Comparison of ENCODE assay signal across 9 cellular contexts in genomic region chr2:212538156-212539144, GRCh38. TPM values are rescaled to one million over a fixed set of nuclear protein-coding genes. Genes with fewer than 3 reads are reported as not detected.
A peak's percentile ranks its signal among the peaks of the same experiment; 100 is the strongest.
DNase-seq lines count a peak whose midpoint lies in the region; ATAC-seq and TF ChIP-seq lines count a peak whose summit lies in the region.
"Had no signal": no experiment of that assay in that cellular context is flagged by ENCODE, and none has a peak within 500 bp of the region (broad histone marks: within the 10 kb centered on the region; RNA-seq: fewer than 3 reads in every experiment).

TSS of gene ERBB4 (minus strand) at chr2:212538802. CDS start at chr2:212538530, 272 bp downstream.

- TF ChIP-seq CTCF in IMR-90 (conservative IDR thresholded peaks at IDR 0.05; ENCODE audit: low read depth, low read length) = no peak
- no peak for TF ChIP-seq CTCF in right lobe of liver (IDR thresholded peaks at IDR 0.05)
- TF ChIP-seq CTCF in suprapubic skin (IDR thresholded peaks at IDR 0.05) = no peak

- POLR2A ChIA-PET in IMR-90 (lab: Charles Lee; ENCODE audit: unreplicated experiment) = no interaction called here

- H2BK120ac ChIP-seq in IMR-90 (ENCODE audit: low read depth, low read length) = no peak within 1 kb of the TSS

- H2AK5ac ChIP-seq in IMR-90 (ENCODE audit: low read depth, low read length) = no peak within 1 kb of the TSS

- H3K27me3 ChIP-seq in IMR-90 (ENCODE audit: control insufficient read depth, insufficient read depth, low read length) (peaks cover 42% of the 10 kb centered on the region), right lobe of liver (peaks cover 0 to 9% of the 10 kb centered on the region in 2 donors), suprapubic skin (peaks cover 41% of the 10 kb centered on the region)

- peak within 1 kb of the TSS; percentile 43 for H3K4me3 ChIP-seq in IMR-90 (ENCODE audit: insufficient read depth, low read depth, low read length)
- H3K4me3 ChIP-seq in right lobe of liver = peak within 1 kb of the TSS; percentile 31 to 53 (median 51)
- H3K4me3 ChIP-seq in suprapubic skin = peak within 1 kb of the TSS; percentile 70

- TF ChIP-seq RAD21 in IMR-90 (IDR thresholded peaks at IDR 0.05; ENCODE audit: low read length) = no peak

- H3K36me3 ChIP-seq in IMR-90 (ENCODE audit: control insufficient read depth, insufficient read depth, low read length) (no peaks in the 10 kb centered on the region), right lobe of liver (no peaks in the 10 kb centered on the region), suprapubic skin (no peaks in the 10 kb centered on the region)

- dilution Hi-C loops in IMR-90 (cut with HindIII; ENCODE audit: low sequenced_read_pairs, unreplicated experiment) = no loop called here

- H2AFZ ChIP-seq in IMR-90 (replicated peaks; ENCODE audit: low read length, poor library complexity) = peak within 1 kb of the TSS; percentile 81

- H3K9me1 ChIP-seq in IMR-90 (ENCODE audit: insufficient read depth, low read length) = no peaks in the 10 kb centered on the region

- H3K27ac ChIP-seq in IMR-90 (ENCODE audit: insufficient read depth, low read length) = no peak within 1 kb of the TSS
- peak within 1 kb of the TSS; percentile 47 for H3K27ac ChIP-seq in cingulate gyrus (ENCODE audit: low read depth, low read length)
- H3K27ac ChIP-seq in right lobe of liver = no peak within 1 kb of the TSS
- no peak within 1 kb of the TSS for H3K27ac ChIP-seq in suprapubic skin

- in situ Hi-C loops in IMR-90 (cut with MboI; ENCODE audit: low sequenced_read_pairs) = no loop called here

- no peak within 1 kb of the TSS for H4K5ac ChIP-seq in IMR-90 (ENCODE audit: low read depth, low read length)

- H4K20me1 ChIP-seq in IMR-90 (ENCODE audit: insufficient read depth, low read length) = no peaks in the 10 kb centered on the region

- H3K4me2 ChIP-seq in IMR-90 (ENCODE audit: low read depth, low read length) = peak within 1 kb of the TSS; percentile 86

- H3K79me1 ChIP-seq in IMR-90 (ENCODE audit: low read depth in 1 of 2, low read length in 2 of 2) = no peaks in the 10 kb centered on the region

- no peak within 1 kb of the TSS for H2BK5ac ChIP-seq in IMR-90 (ENCODE audit: low read depth, low read length, poor library complexity, severe bottlenecking)

- no peak within 1 kb of the TSS for H4K91ac ChIP-seq in IMR-90 (ENCODE audit: insufficient read depth, low read depth, low read length)

- ATAC-seq in IMR-90 (ENCODE audit: low read depth) (peak; percentile 60), right lobe of liver (peak; percentile 16 to 42 (median 37)), HG03045 (IDR thresholded peaks at IDR 0.05; ENCODE audit: unreplicated experiment) (no peak)

- H3K18ac ChIP-seq in IMR-90 (ENCODE audit: low read depth, low read length) = no peak within 1 kb of the TSS

- H2BK20ac ChIP-seq in IMR-90 (ENCODE audit: low read depth, low read length) = no peak within 1 kb of the TSS

- no peak within 1 kb of the TSS for H2AK9ac ChIP-seq in IMR-90 (replicated peaks; ENCODE audit: low read depth, low read length, poor library complexity)

- H3K9me3 ChIP-seq in IMR-90 (ENCODE audit: control insufficient read depth, insufficient read depth, low read length) (no peaks in the 10 kb centered on the region), right lobe of liver (no peaks in the 10 kb centered on the region), suprapubic skin (no peaks in the 10 kb centered on the region)

- BruUV-seq in IMR-90 (replicated peaks; lab: Mats Ljungman, UMichigan) = no TSS peak

- no peak within 1 kb of the TSS for H3K9ac ChIP-seq in IMR-90 (ENCODE audit: low read depth, low read length)

- TF ChIP-seq POLR2A in IMR-90 (IDR thresholded peaks at IDR 0.05; ENCODE audit: low read depth, low read length) (no peak), right lobe of liver (IDR thresholded peaks at IDR 0.05) (no peak), suprapubic skin (IDR thresholded peaks at IDR 0.05) (no peak)

- no peak within 1 kb of the TSS for H4K8ac ChIP-seq in IMR-90 (ENCODE audit: low read depth in 2 of 2, low read length in 2 of 2)

- no peak within 1 kb of the TSS for H3K4ac ChIP-seq in IMR-90 (ENCODE audit: low read depth, low read length)

- H3K4me1 ChIP-seq in IMR-90 (ENCODE audit: control insufficient read depth, insufficient read depth, low read length) (peaks cover 3% of the 10 kb centered on the region; the same call in 1 of the 2 replicates), right lobe of liver (peaks cover 0 to 22% (median 4%) of the 10 kb centered on the region in 4 donors), suprapubic skin (peaks cover 32% of the 10 kb centered on the region)

- H3K56ac ChIP-seq in IMR-90 (ENCODE audit: extremely low read depth, insufficient read depth, low read length) = no peak within 1 kb of the TSS

- intact Hi-C loops in IMR-90 (cut with micrococcal nuclease) (no loop called here), right lobe of liver (cut with DNase I) (no loop called here)

- H2BK15ac ChIP-seq in IMR-90 (ENCODE audit: low read depth, low read length) = no peak within 1 kb of the TSS

- WGBS in IMR-90 (ENCODE audit: extremely low coverage in 2 of 2, insufficient read length in 1 of 2), 2 experiments = 0% methylated on average over 20 of the region's 82 CpGs; no CpG with 5 or more reads in 1 of the 2 experiments
- 3% methylated on average over 52 of the region's 82 CpGs for WGBS in right lobe of liver (ENCODE audit: insufficient coverage, low coverage, low lambda C conversion rate, missing lambda C conversion rate)
- WGBS in suprapubic skin = 1% methylated on average over 45 of the region's 82 CpGs

- peak; percentile 54 for DNase-seq in D341Med (ENCODE audit: low spot score)
- no peak for DNase-seq in IMR-90
- peak; percentile 18 to 47 (median 42) for DNase-seq in right lobe of liver
- peak; percentile 58 to 76 for DNase-seq in suprapubic skin (ENCODE audit: low spot score in 2 of 2)
- DNase-seq in putamen (ENCODE audit: low spot score) = no peak
- DNase-seq in medulla oblongata (ENCODE audit: extremely low spot score) = no peak

- H3K14ac ChIP-seq in IMR-90 (replicated peaks; ENCODE audit: low read depth, low read length) = no peak within 1 kb of the TSS

- TF ChIP-seq EP300 in suprapubic skin (IDR thresholded peaks at IDR 0.05) = no peak

- CTCF ChIA-PET in IMR-90 (lab: Yijun Ruan, JAX) = interaction anchor here (0.6 to 1.0 kb wide), 3 partner anchors 9 to 1016 kb away, joined by 3 to 7 read pairs (median 4); no protein-coding TSS in a partner anchor

- no peak within 1 kb of the TSS for H3K23ac ChIP-seq in IMR-90 (ENCODE audit: low read depth, low read length)

TF ChIP-seq in IMR-90, 13 proteins besides CTCF, POLR2A, EP300 and RAD21:
- no peak for TF ChIP-seq MXI1 (IDR thresholded peaks at IDR 0.05; ENCODE audit: borderline replicate concordance, low read depth, low read length)
- TF ChIP-seq FOS (IDR thresholded peaks at IDR 0.05; ENCODE audit: low read depth, low read length) = no peak
- TF ChIP-seq BHLHE40 (IDR thresholded peaks at IDR 0.05; ENCODE audit: low read depth, low read length) = no peak
- no peak for TF ChIP-seq CEBPB (IDR thresholded peaks at IDR 0.05; ENCODE audit: low read depth, low read length)
- no peak for TF ChIP-seq MAFK (IDR thresholded peaks at IDR 0.05; ENCODE audit: low read depth, low read length)
- TF ChIP-seq USF2 (IDR thresholded peaks at IDR 0.05; ENCODE audit: low read depth, low read length) = no peak
- no peak for TF ChIP-seq RFX5 (IDR thresholded peaks at IDR 0.05; ENCODE audit: low read depth, low read length)
- no peak for TF ChIP-seq NFE2L2 (IDR thresholded peaks at IDR 0.05; ENCODE audit: low read depth, low read length)
- no peak for TF ChIP-seq CHD1 (IDR thresholded peaks at IDR 0.05; ENCODE audit: low read depth, low read length)

RNA-seq across cellular contexts. Expression of gene ERBB4, which starts in this region (rescaled TPM):
- total RNA-seq in IMR-90 (2012; rRNA removed) (not detected in 2 replicates), right lobe of liver (under 1 TPM in 4 of 6 experiments, not detected in 2; 0.02 to 0.59 (median 0.08) TPM), suprapubic skin (1 to 10 TPM in 3 of 4 donors, under 1 TPM in 1; 0.95 to 6.4 (median 1.5) TPM)
- polyA plus RNA-seq in IMR-90 (2012; rRNA removed) = not detected in 2 replicates
- polyA plus RNA-seq in IMR-90 (2012; cell fraction: cytosol; rRNA removed) = not detected in 2 replicates
- polyA plus RNA-seq in IMR-90 (2012; cell fraction: nucleus; rRNA removed; ENCODE audit: low replicate concordance) = not detected in 2 replicates
- total RNA-seq: M059J had no signal

Comparison
In these comparisons a context has a peak if more than half of its experiments do, and no peak if none do; other contexts are left out.
1. Peak in ATAC-seq, H3K4me3 ChIP-seq and H3K4me2 ChIP-seq in IMR-90; RNA of the gene not detected or under 1 TPM.
2. Peak in DNase-seq, ATAC-seq and H3K4me3 ChIP-seq in right lobe of liver; RNA of the gene not detected or under 1 TPM.
3. DNase-seq: peak in D341Med (single experiment) and suprapubic skin (2 of 2); none in IMR-90 (single experiment), putamen (single experiment) and medulla oblongata (single experiment).
4. Peak in every context shown above with its lines, with median percentiles within 50 percentile points of each other: H3K4me3 ChIP-seq.